In the genomic region with DNA sequence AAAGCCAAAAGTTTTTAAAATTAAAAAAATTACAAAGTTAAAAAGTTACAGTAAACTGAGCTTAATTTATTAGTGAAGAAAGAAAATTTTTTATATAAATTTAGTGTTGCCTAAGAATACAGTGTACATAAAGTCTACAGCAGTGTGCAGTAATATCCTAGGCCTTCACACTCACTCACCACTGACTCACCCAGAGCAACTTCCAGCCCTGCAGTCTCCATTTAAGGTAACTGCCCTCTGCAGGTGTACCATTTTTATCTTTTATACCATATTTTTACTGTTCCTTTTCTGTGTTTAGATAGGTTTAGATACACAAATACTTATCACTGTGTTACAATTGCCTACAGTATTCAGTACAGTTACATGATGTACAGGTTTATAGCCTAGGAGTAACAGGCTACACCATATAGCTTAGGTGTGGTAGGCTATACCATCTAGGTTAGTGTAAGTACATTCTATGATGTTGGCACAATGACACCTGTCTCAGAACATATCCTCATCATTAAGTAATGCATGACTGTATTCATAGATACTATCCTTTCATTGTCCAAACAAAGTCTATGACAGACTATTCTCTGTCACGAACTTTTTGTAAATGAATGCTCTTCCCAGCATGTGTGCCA, we compare ENCODE assay signal across 27 cellular contexts.
"Had no signal": no experiment of that assay in that cellular context is flagged by ENCODE, and none has a peak within 500 bp of the region (broad histone marks: within the 10 kb centered on the region; RNA-seq: fewer than 3 reads in every experiment).

No MANE protein-coding gene starts in this region.

- H3K4me3 ChIP-seq: dorsolateral prefrontal cortex, heart right ventricle, lower lobe of right lung, pancreas, prostate gland, right atrium auricular region, thoracic aorta, tibial nerve, upper lobe of left lung had no signal

- H3K27ac Mint-ChIP-seq: memory B cell; naive B cell; natural killer cell treated with Interleukin-12 subunit alpha and Interleukin-12 subunit beta and Interleukin-15 and Interleukin-18, amount 100 ng/mL, for 72 hours; stimulated activated effector memory CD8-positive, alpha-beta T cell treated with anti-CD3 and anti-CD28 coated beads, Interleukin-12 subunit alpha, Interleukin-12 subunit beta, amount 100 ng/mL, for 72 hours; stimulated activated naive CD8-positive, alpha-beta T cell treated with anti-CD3 and anti-CD28 coated beads, Interleukin-15, Interleukin-2, amounts not matched to agents 100 ng/mL and 50 ng/mL, for 24 hours had no signal

- FAIRE-seq: islet of Langerhans, urothelium cell line had no signal

- H3K4me3 Mint-ChIP-seq: memory B cell; naive B cell; natural killer cell treated with Interleukin-12 subunit alpha and Interleukin-12 subunit beta and Interleukin-15 and Interleukin-18, amount 100 ng/mL, for 72 hours; neural crest cell; stimulated activated effector memory CD8-positive, alpha-beta T cell treated with anti-CD3 and anti-CD28 coated beads, Interleukin-12 subunit alpha, Interleukin-12 subunit beta, amount 100 ng/mL, for 72 hours; stimulated activated naive CD8-positive, alpha-beta T cell treated with anti-CD3 and anti-CD28 coated beads, Interleukin-15, Interleukin-2, amounts not matched to agents 100 ng/mL and 50 ng/mL, for 24 hours had no signal

- H3K27ac ChIP-seq: dorsolateral prefrontal cortex, epithelial cell of prostate, heart right ventricle, lower lobe of right lung, neutrophil, pancreas, prostate gland, right atrium auricular region, thoracic aorta, tibial nerve, upper lobe of left lung had no signal

- DNase-seq: dorsolateral prefrontal cortex; effector CD4-positive, alpha-beta T cell; glutamatergic neuron; heart right ventricle; hippocampal formation; left ventricle myocardium superior; lower lobe of right lung; naive B cell; pancreas; stimulated activated CD4-positive, alpha-beta T cell treated with anti-CD3 and anti-CD28 coated beads, Interleukin-2, amount 100 ng/mL, for 24 hours; stimulated activated CD4-positive, alpha-beta T cell treated with anti-CD3 and anti-CD28 coated beads, Interleukin-4, amount 100 ng/mL, for 24 hours; upper lobe of left lung had no signal

- H3K4me1 ChIP-seq: lower lobe of right lung, pancreas, prostate gland, right atrium auricular region, tibial nerve, upper lobe of left lung had no signal

- H3K27me3 ChIP-seq: dorsolateral prefrontal cortex, heart right ventricle, neutrophil, pancreas, right atrium auricular region, tibial nerve, upper lobe of left lung had no signal

- H3K36me3 ChIP-seq: heart right ventricle, lower lobe of right lung, neutrophil, pancreas, prostate gland, right atrium auricular region, thoracic aorta, tibial nerve, upper lobe of left lung had no signal

- H3K9me3 ChIP-seq: heart right ventricle, lower lobe of right lung, neutrophil, pancreas, prostate gland, right atrium auricular region, thoracic aorta, tibial nerve, upper lobe of left lung had no signal

- H3K36me3 Mint-ChIP-seq: memory B cell; naive B cell; natural killer cell treated with Interleukin-12 subunit alpha and Interleukin-12 subunit beta and Interleukin-15 and Interleukin-18, amount 100 ng/mL, for 72 hours; stimulated activated effector memory CD8-positive, alpha-beta T cell treated with anti-CD3 and anti-CD28 coated beads, Interleukin-12 subunit alpha, Interleukin-12 subunit beta, amount 100 ng/mL, for 72 hours had no signal

- H3K4me1 Mint-ChIP-seq: memory B cell; naive B cell; neural crest cell; stimulated activated effector memory CD8-positive, alpha-beta T cell treated with anti-CD3 and anti-CD28 coated beads, Interleukin-12 subunit alpha, Interleukin-12 subunit beta, amount 100 ng/mL, for 72 hours had no signal

- H3K9me3 Mint-ChIP-seq: natural killer cell treated with Interleukin-12 subunit alpha and Interleukin-12 subunit beta and Interleukin-15 and Interleukin-18, amount 100 ng/mL, for 72 hours; neural crest cell had no signal

- ATAC-seq: esophagus mucosa; heart right ventricle; left ventricle myocardium superior; lower lobe of right lung; natural killer cell treated with Interleukin-12 subunit alpha and Interleukin-12 subunit beta and Interleukin-15 and Interleukin-18, amount 100 ng/mL, for 72 hours; pancreas; sciatic nerve; stimulated activated effector memory CD8-positive, alpha-beta T cell treated with anti-CD3 and anti-CD28 coated beads, Interleukin-12 subunit alpha, Interleukin-12 subunit beta, amount 100 ng/mL, for 72 hours had no signal

- H3K27me3 Mint-ChIP-seq: stimulated activated naive CD8-positive, alpha-beta T cell treated with anti-CD3 and anti-CD28 coated beads, Interleukin-15, Interleukin-2, amounts not matched to agents 100 ng/mL and 50 ng/mL, for 24 hours had no signal
